ENCODE assay signal across 8 cellular contexts in the genomic region with DNA sequence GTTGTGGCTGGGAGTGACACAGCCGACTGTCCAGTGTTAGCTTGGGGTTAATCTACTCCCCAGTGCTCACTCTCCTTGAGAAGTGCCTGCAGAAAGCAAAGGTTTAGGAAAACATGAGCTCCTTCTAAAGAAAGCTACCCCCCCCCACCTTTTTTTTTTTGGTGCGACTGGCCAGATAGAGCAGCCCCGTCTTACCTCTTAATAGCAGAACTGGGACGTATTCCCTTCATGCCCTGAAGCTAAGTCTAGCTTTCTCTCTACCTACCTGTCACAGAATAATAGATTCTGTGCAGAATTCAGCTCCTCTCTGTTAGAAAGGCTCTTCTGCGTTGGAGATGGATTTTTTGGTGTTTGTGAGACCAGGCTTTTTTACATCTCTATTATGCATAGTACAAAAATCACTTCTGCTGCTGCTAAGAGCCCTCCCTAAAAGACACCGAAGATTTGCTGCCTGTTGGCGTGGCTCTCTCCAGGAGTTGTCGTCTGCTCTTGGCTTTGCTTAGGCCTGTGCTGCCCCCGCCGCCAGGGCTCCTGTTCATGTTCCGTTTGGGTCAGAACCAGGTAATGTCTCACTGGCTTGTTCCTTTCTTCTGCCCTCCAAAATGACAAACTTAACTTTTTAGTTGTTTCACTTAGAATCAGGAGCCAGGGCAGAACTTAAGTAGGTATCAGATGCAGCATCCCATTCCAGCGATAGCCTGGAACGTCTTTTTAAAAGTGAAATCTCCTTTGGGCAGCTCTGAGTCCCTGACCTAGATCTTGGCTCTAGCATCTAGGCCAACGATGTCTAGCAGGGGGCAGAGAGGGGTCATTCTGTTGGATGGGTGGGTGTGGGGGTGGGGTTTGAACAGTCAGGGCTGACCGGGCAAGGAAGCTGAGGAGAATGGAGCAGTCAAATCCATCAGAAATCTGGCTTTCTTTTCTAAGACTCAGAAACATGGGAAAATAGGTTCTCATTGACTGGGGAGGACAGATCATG. TPM values are rescaled to one million over a fixed set of nuclear protein-coding genes. Genes with fewer than 3 reads are reported as not detected.
DNase-seq lines count a peak whose midpoint lies in the region; ATAC-seq and TF ChIP-seq lines count a peak whose summit lies in the region.

No MANE protein-coding gene starts in this region.

- peaks cover 65% of the 10 kb centered on the region for H3K79me2 ChIP-seq in smooth muscle cell (ENCODE audit: low read depth)

- H3K27ac ChIP-seq in smooth muscle cell (ENCODE audit: low read depth), result peak overlapping the region; percentile 97

- H3K4me3 ChIP-seq in H7 (ENCODE audit: insufficient read depth, low read depth, low read length) (peak overlapping the region; percentile 65), smooth muscle cell (peak overlapping the region; percentile 99)

- no peak overlapping the region for H2AFZ ChIP-seq in smooth muscle cell (ENCODE audit: low read depth)

- intact Hi-C loops in activated CD8-positive, alpha-beta T cell treated with anti-CD3 and anti-CD28 coated beads for 36 hours (cut with micrococcal nuclease), result no loop called here

- H3K36me3 Mint-ChIP-seq in activated CD8-positive, alpha-beta T cell treated with anti-CD3 and anti-CD28 coated beads for 36 hours (ENCODE audit: low read depth), result no peaks in the 10 kb centered on the region

- H3K27me3 Mint-ChIP-seq in activated CD8-positive, alpha-beta T cell treated with anti-CD3 and anti-CD28 coated beads for 36 hours, result peaks cover 57% of the 10 kb centered on the region

- peak overlapping the region; percentile 98 for H3K9ac ChIP-seq in smooth muscle cell (ENCODE audit: low read depth)

- CTCF ChIA-PET in activated CD8-positive, alpha-beta T cell treated with anti-CD3 and anti-CD28 coated beads for 36 hours (lab: Charles Lee), result interaction anchor here (1.6 kb wide), 1 partner anchor 36 kb away, joined by 5 read pairs; no protein-coding TSS in a partner anchor

- WGBS in smooth muscle cell (ENCODE audit: low lambda C conversion rate), result 32% methylated on average over 15 of the region's 15 CpGs

- DNase-seq in H7, result no peak
- no peak for DNase-seq in activated CD8-positive, alpha-beta T cell treated with anti-CD3 and anti-CD28 coated beads for 36 hours
- DNase-seq in hepatic stellate cell (ENCODE audit: low spot score), result peak; percentile 85
- DNase-seq in smooth muscle cell (lab: John Stamatoyannopoulos, UW; ENCODE audit: unreplicated experiment), result no peak
- no peak for DNase-seq in stimulated activated CD4-positive, alpha-beta T cell treated with anti-CD3 and anti-CD28 coated beads, Interleukin-2, amount 100 ng/mL, for 48 hours
- DNase-seq in cortex of kidney (lab: John Stamatoyannopoulos, UW), result no peak
- no peak for DNase-seq in iPS-NIHi7 (ENCODE audit: extremely low spot score)
- DNase-seq in EL, result no peak

- peaks cover 65% of the 10 kb centered on the region for H4K20me1 ChIP-seq in smooth muscle cell (ENCODE audit: low read depth)

- peaks cover 44% of the 10 kb centered on the region for H3K4me1 ChIP-seq in smooth muscle cell (ENCODE audit: low read depth)

- no peak for ATAC-seq in activated CD8-positive, alpha-beta T cell treated with anti-CD3 and anti-CD28 coated beads for 36 hours

- no peaks in the 10 kb centered on the region for H3K9me3 ChIP-seq in smooth muscle cell (replicated peaks; ENCODE audit: low read depth)

- H3K4me2 ChIP-seq in smooth muscle cell, result peak overlapping the region; percentile 96

- H3K27ac Mint-ChIP-seq in activated CD8-positive, alpha-beta T cell treated with anti-CD3 and anti-CD28 coated beads for 36 hours, result no peak overlapping the region

- TF ChIP-seq CTCF in activated CD8-positive, alpha-beta T cell treated with anti-CD3 and anti-CD28 coated beads for 36 hours (IDR thresholded peaks at IDR 0.05), result no peak
- no peak for TF ChIP-seq CTCF in smooth muscle cell (IDR thresholded peaks at IDR 0.05; ENCODE audit: borderline replicate concordance, insufficient read depth, poor library complexity, severe bottlenecking)

- POLR2A ChIA-PET in activated CD8-positive, alpha-beta T cell treated with anti-CD3 and anti-CD28 coated beads for 36 hours (lab: Charles Lee), result no interaction called here

- peak overlapping the region; percentile 74 for H3K4me3 Mint-ChIP-seq in activated CD8-positive, alpha-beta T cell treated with anti-CD3 and anti-CD28 coated beads for 36 hours

- no peaks in the 10 kb centered on the region; the same call in 1 of the 2 replicates for H3K27me3 ChIP-seq in H7 (ENCODE audit: control insufficient read depth, insufficient read depth, low read length)
- H3K27me3 ChIP-seq in smooth muscle cell (ENCODE audit: low read depth), result no peaks in the 10 kb centered on the region

- H3K4me1 Mint-ChIP-seq in activated CD8-positive, alpha-beta T cell treated with anti-CD3 and anti-CD28 coated beads for 36 hours (ENCODE audit: low read depth), result peaks cover 8% of the 10 kb centered on the region

- H3K36me3 ChIP-seq in H7 (replicated peaks; ENCODE audit: control insufficient read depth, insufficient read depth, low read length), result no peaks in the 10 kb centered on the region
- H3K36me3 ChIP-seq in smooth muscle cell (ENCODE audit: low read depth), result no peaks in the 10 kb centered on the region

- H3F3A ChIP-seq in smooth muscle cell (ENCODE audit: low read depth), result no peaks in the 10 kb centered on the region

- no peaks in the 10 kb centered on the region for H3K9me3 Mint-ChIP-seq in activated CD8-positive, alpha-beta T cell treated with anti-CD3 and anti-CD28 coated beads for 36 hours

RNA-seq across cellular contexts. Expression of a gene that starts 2.5 kb away (rescaled TPM):
- total RNA-seq in H7 (2014; rRNA removed; shearing (Covaris generic)), result 39.7 and 49.3 TPM in 2 replicates
- 10 to 100 TPM; 11.4 to 11.5 TPM for total RNA-seq in activated CD8-positive, alpha-beta T cell treated with anti-CD3 and anti-CD28 coated beads for 36 hours
- 109 and 118 TPM in 2 replicates for total RNA-seq in smooth muscle cell
- 10.2 and 30.3 TPM in 2 replicates for polyA plus RNA-seq in smooth muscle cell
